1 cellular context compared by ENCODE assay signal in the genomic region with DNA sequence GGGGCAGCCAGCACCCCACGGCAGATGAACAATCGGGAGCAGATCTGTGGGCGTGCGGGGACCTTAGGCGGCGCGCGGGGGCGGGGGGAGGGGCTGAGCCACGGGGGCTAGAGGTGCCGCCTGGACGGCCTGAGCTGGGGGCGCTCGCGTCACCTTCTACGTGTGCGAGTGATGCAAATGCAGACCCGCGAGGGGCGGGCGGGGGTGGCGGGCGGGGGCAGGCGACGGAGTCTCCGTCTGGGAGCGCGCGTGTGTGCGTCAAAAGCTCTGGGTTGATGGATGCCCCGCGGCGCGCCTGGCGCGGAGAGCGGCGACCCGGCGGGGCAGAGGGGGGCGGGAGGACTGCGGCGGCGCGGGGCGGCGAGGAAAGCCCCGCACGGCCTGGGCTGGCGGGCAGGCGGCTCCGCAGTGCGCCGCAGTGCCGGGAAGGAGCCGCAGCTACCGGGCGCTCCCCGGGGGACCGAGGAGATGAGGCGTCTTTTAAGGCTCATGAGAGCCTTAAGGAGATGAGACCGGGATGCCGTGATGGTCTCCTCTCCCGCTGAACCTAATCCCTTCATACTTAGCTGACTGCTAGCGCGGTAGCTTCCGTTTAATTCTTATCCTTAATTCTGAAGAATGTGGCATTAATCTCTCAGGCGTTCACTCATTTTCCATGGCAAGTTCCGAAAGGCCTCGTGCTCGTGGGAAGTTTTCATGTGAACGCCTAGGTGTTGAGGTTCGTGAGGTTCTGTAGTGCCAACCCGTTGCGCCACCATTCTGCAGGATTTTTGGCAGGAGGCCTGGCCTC.
TF ChIP-seq lines count a peak whose summit lies in the region.

No MANE protein-coding gene starts in this region.

TF ChIP-seq in H1, 55 proteins besides CTCF, POLR2A, EP300 and RAD21 (continued from another document):
- TF ChIP-seq, protein P1, sequence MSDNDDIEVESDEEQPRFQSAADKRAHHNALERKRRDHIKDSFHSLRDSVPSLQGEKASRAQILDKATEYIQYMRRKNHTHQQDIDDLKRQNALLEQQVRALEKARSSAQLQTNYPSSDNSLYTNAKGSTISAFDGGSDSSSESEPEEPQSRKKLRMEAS (IDR thresholded peaks at IDR 0.05): peak; percentile 64
